In the genomic region with DNA sequence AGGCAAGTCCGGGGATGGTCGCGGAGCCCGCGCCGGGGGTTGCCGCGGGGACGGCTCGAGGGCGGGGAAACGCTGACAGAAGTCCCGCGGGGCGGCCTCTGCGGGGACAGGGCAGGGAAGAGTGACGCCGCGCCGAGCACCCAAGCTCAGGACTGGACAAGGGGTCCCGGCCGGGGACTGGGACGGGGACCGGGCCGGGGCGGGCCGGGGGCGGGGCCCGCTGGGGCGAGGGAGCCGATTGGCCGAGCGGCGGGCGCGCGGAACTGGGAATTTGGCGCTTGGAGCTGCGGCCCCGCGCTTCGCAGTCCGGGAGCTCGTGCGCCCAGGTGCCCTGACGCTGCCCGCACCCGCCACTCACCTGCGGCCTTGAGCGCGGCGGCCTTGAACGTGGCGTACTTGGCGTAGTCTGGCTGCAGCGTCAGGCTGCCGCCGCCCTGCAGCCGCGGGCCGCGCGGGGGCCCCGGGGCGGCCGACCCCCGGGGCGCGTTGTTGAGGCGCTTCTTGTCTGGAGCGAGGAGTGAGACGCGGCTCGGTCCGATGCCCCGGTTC, we compare ENCODE assay signal across 1 cellular context.
TF ChIP-seq lines count a peak whose summit lies in the region.

No MANE protein-coding gene starts in this region.

TF ChIP-seq in H1, 55 proteins besides CTCF, POLR2A, EP300 and RAD21:
- TF ChIP-seq SIX5 (IDR thresholded peaks at IDR 0.05; ENCODE audit: low read depth, low read length) (no peak), TEAD4 (IDR thresholded peaks at IDR 0.05; ENCODE audit: low read depth, low read length) (0 out of 2 replicates have a peak, but pooled peaks have one; percentile 8), BRCA1 (IDR thresholded peaks at IDR 0.05; ENCODE audit: low read depth, low read length) (no peak), KDM4A (IDR thresholded peaks at IDR 0.05; ENCODE audit: low read depth, low read length, severe bottlenecking) (peak; percentile 71)
- TF ChIP-seq, protein P1, sequence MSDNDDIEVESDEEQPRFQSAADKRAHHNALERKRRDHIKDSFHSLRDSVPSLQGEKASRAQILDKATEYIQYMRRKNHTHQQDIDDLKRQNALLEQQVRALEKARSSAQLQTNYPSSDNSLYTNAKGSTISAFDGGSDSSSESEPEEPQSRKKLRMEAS (IDR thresholded peaks at IDR 0.05), result peak; percentile 96
- TF ChIP-seq, protein P2, sequence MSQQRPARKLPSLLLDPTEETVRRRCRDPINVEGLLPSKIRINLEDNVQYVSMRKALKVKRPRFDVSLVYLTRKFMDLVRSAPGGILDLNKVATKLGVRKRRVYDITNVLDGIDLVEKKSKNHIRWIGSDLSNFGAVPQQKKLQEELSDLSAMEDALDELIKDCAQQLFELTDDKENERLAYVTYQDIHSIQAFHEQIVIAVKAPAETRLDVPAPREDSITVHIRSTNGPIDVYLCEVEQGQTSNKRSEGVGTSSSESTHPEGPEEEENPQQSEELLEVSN (IDR thresholded peaks at IDR 0.05), result peak; percentile 96
TF ChIP-seq in H1: peak in this region for 4.
